ENCODE assay signal across 8 cellular contexts in genomic region chr19:10095948-10096614, GRCh38. TPM values are rescaled to one million over a fixed set of nuclear protein-coding genes. Genes with fewer than 3 reads are reported as not detected.
DNase-seq lines count a peak whose midpoint lies in the region; ATAC-seq and TF ChIP-seq lines count a peak whose summit lies in the region.

No MANE protein-coding gene starts in this region.

- H3K36me3 ChIP-seq in left ventricle myocardium inferior (peaks cover 14% of the 10 kb centered on the region), urinary bladder (ENCODE audit: insufficient read depth) (no peaks in the 10 kb centered on the region)

- TF ChIP-seq CTCF in GM12865 (IDR thresholded peaks at IDR 0.05; ENCODE audit: insufficient read depth, low read depth, low read length, missing control alignments): no peak
- TF ChIP-seq CTCF in left ventricle myocardium inferior (IDR thresholded peaks at IDR 0.05; ENCODE audit: borderline replicate concordance): no peak

- peak; percentile 81 for ATAC-seq in HG02678 (IDR thresholded peaks at IDR 0.05; ENCODE audit: unreplicated experiment)

- H3K9me3 ChIP-seq in left ventricle myocardium inferior (replicated peaks): peaks cover under 1% of the 10 kb centered on the region

- peak; percentile 97 for DNase-seq in GM12865 (ENCODE audit: low read depth)
- DNase-seq in NCI-H1105 (lab: John Stamatoyannopoulos, UW): peak; percentile 88
- peak; percentile 83 for DNase-seq in SW480 (ENCODE audit: low spot score)
- peak; percentile 75 for DNase-seq in amniotic epithelial cell (ENCODE audit: low read depth)
- peak; percentile 86 for DNase-seq in left ventricle myocardium inferior
- peak; percentile 91 for DNase-seq in putamen (ENCODE audit: low spot score)

- H3K27me3 ChIP-seq in left ventricle myocardium inferior (ENCODE audit: low read depth): peaks cover 5% of the 10 kb centered on the region

- H3K4me1 ChIP-seq in left ventricle myocardium inferior: peaks cover 14% of the 10 kb centered on the region
- H3K4me1 ChIP-seq in urinary bladder (ENCODE audit: insufficient read depth): no peaks in the 10 kb centered on the region

- intact Hi-C loops in left ventricle myocardium inferior (cut with micrococcal nuclease): no loop called here

- H3K4me3 ChIP-seq in GM12865 (ENCODE audit: low read depth, low read length) (peak overlapping the region; percentile 62), left ventricle myocardium inferior (peak overlapping the region; percentile 70), urinary bladder (ENCODE audit: low read depth, low read length) (peak overlapping the region; percentile 29)

- 3% methylated on average over 97 of the region's 97 CpGs for WGBS in urinary bladder

- H3K27ac ChIP-seq in left ventricle myocardium inferior (replicated peaks) (peak overlapping the region; percentile 78), urinary bladder (ENCODE audit: low read depth) (no peak overlapping the region)

RNA-seq across cellular contexts. Expression of gene ANGPTL6, which starts 6.4 kb away (rescaled TPM):
- not detected for total RNA-seq in left ventricle myocardium inferior
- 11.2 TPM for total RNA-seq in urinary bladder
- 8.4 TPM for polyA plus RNA-seq in urinary bladder

RNA-seq across cellular contexts. Expression of gene SHFL, which starts 10.0 kb away (rescaled TPM):
- total RNA-seq in left ventricle myocardium inferior (9.1 TPM), urinary bladder (15.5 TPM)
- 43.4 TPM for polyA plus RNA-seq in urinary bladder

RNA-seq across cellular contexts. Expression of gene PPAN, which starts 10.1 kb away (rescaled TPM):
- total RNA-seq in left ventricle myocardium inferior (23.6 TPM), urinary bladder (10.9 TPM)
- polyA plus RNA-seq in urinary bladder: 41.1 TPM

RNA-seq across cellular contexts. Expression of gene P2RY11, which starts 15.4 kb away (rescaled TPM):
- total RNA-seq in left ventricle myocardium inferior: 4.1 TPM
- 1.8 TPM for total RNA-seq in urinary bladder
- 9.8 TPM for polyA plus RNA-seq in urinary bladder

RNA-seq across cellular contexts. Expression of gene EIF3G, which starts 23.6 kb away (rescaled TPM):
- total RNA-seq in left ventricle myocardium inferior (172 TPM), urinary bladder (132 TPM)
- 252 TPM for polyA plus RNA-seq in urinary bladder

Comparison
In these comparisons a context has a peak if more than half of its experiments do, and no peak if none do; other contexts are left out.
1. RNA of gene ANGPTL6, which starts 6.4 kb away (total RNA-seq): 11.2 TPM in urinary bladder (single experiment); not detected in left ventricle myocardium inferior (single experiment); every median in the first group is over 10 times any median in the second.
2. Peak in every context shown above with its lines, with median percentiles within 50 percentile points of each other: DNase-seq and H3K4me3 ChIP-seq.